8 cellular contexts compared by ENCODE assay signal in genomic region chr18:80147418-80148315, GRCh38. TPM values are rescaled to one million over a fixed set of nuclear protein-coding genes. Genes with fewer than 3 reads are reported as not detected.
DNase-seq lines count a peak whose midpoint lies in the region; ATAC-seq and TF ChIP-seq lines count a peak whose summit lies in the region.

No MANE protein-coding gene starts in this region.

- POLR2A ChIA-PET in CD8-positive, alpha-beta T cell (lab: Charles Lee), result interaction anchor here (1.5 kb wide), 1 partner anchor 44 kb away, joined by 3 read pairs; no protein-coding TSS in a partner anchor

- H3K9me3 Mint-ChIP-seq in CD8-positive, alpha-beta T cell, result no peaks in the 10 kb centered on the region

- no peak for TF ChIP-seq POLR2A in ovary (IDR thresholded peaks at IDR 0.05)

- no peaks in the 10 kb centered on the region for H3K27me3 ChIP-seq in CD8-positive, alpha-beta T cell (ENCODE audit: insufficient read depth, low read length)
- H3K27me3 ChIP-seq in ovary, result no peaks in the 10 kb centered on the region
- H3K27me3 ChIP-seq in thoracic aorta (replicated peaks; ENCODE audit: insufficient read depth), result no peaks in the 10 kb centered on the region

- TF ChIP-seq CTCF in CD8-positive, alpha-beta T cell (IDR thresholded peaks at IDR 0.05), result no peak
- TF ChIP-seq CTCF in ovary (IDR thresholded peaks at IDR 0.05), result no peak
- no peak for TF ChIP-seq CTCF in thoracic aorta (IDR thresholded peaks at IDR 0.05)

- peak overlapping the region; percentile 83 for H3K4me3 Mint-ChIP-seq in CD8-positive, alpha-beta T cell

- intact Hi-C loops in CD8-positive, alpha-beta T cell (cut with DNase I, micrococcal nuclease), result loop anchor here (2.0 to 10.0 kb wide), 5 partner anchors 35 to 193 kb away; partner anchors contain the start of genes ADNP2 (in 1 of the 2), RBFA (in 1 of the 2) and SLC66A2 (in 1 of the 2)
- intact Hi-C loops in ovary (cut with DNase I), result loop anchor here in 1 of 4 donors (5.0 kb wide), 1 partner anchor 115 kb away; the partner anchor contains the start of gene RBFA

- DNase-seq in CD8-positive, alpha-beta T cell, result peak; percentile 52 to 84 (median 75)
- DNase-seq in HT1080 (ENCODE audit: low read depth) (peak; percentile 68), SHP77 treated with DMSO at 0.1 percent for 48 hours (lab: John Stamatoyannopoulos, UW) (peak; percentile 92), globus pallidus (ENCODE audit: low spot score) (peak; percentile 88), ovary (peak; percentile 81 to 93 (median 90)), thoracic aorta (ENCODE audit: low spot score) (peak; percentile 51)
- DNase-seq in activated naive CD4-positive, alpha-beta T cell treated with anti-CD3 and anti-CD28 coated beads, Interleukin-2, amount 50 U/mL, for 16 hours, result peak; percentile 84

- H3K4me1 Mint-ChIP-seq in CD8-positive, alpha-beta T cell (ENCODE audit: low read depth), result peaks cover 21% of the 10 kb centered on the region

- H3K4me1 ChIP-seq in CD8-positive, alpha-beta T cell (ENCODE audit: insufficient read depth, low read length), result peaks cover 11% of the 10 kb centered on the region
- H3K4me1 ChIP-seq in ovary (ENCODE audit: insufficient read depth) (peaks cover 2% of the 10 kb centered on the region), thoracic aorta (ENCODE audit: control insufficient read depth in 1 of 2, low read depth in 2 of 2) (peaks cover 0 to 15% of the 10 kb centered on the region in 2 donors)

- ATAC-seq in CD8-positive, alpha-beta T cell, result peak; percentile 88
- ATAC-seq in GM19467 (IDR thresholded peaks at IDR 0.05; ENCODE audit: unreplicated experiment) (peak; percentile 66), thoracic aorta (ENCODE audit: insufficient number of reproducible peaks, low FRiP score, low read depth) (peak; percentile 87)

- no peaks in the 10 kb centered on the region for H3K9me3 ChIP-seq in CD8-positive, alpha-beta T cell (ENCODE audit: low read length)
- H3K9me3 ChIP-seq in ovary (no peaks in the 10 kb centered on the region), thoracic aorta (no peaks in the 10 kb centered on the region)

- peak overlapping the region; percentile 61 for H3K4me3 ChIP-seq in CD8-positive, alpha-beta T cell (ENCODE audit: low read depth, low read length)
- H3K4me3 ChIP-seq in ovary, result peak overlapping the region; percentile 54
- peak overlapping the region; percentile 79 for H3K4me3 ChIP-seq in thoracic aorta

- no peaks in the 10 kb centered on the region for H3K36me3 ChIP-seq in CD8-positive, alpha-beta T cell (ENCODE audit: insufficient read depth, low read length)
- no peaks in the 10 kb centered on the region for H3K36me3 ChIP-seq in ovary
- H3K36me3 ChIP-seq in thoracic aorta, result no peaks in the 10 kb centered on the region

- CTCF ChIA-PET in CD8-positive, alpha-beta T cell (lab: Charles Lee), result interaction anchor here (4.4 kb wide), 1 partner anchor 10 kb away, joined by 24 read pairs; no protein-coding TSS in a partner anchor

- H3K27ac Mint-ChIP-seq in CD8-positive, alpha-beta T cell, result no peak overlapping the region

- peak overlapping the region; percentile 31 for H3K27ac ChIP-seq in CD8-positive, alpha-beta T cell (ENCODE audit: low read depth, low read length)
- H3K27ac ChIP-seq in ovary (peak overlapping the region in 1 of 2 donors; percentile 68), thoracic aorta (no peak overlapping the region)

- peaks cover 7% of the 10 kb centered on the region for H3K27me3 Mint-ChIP-seq in CD8-positive, alpha-beta T cell (ENCODE audit: low read depth)

- peaks cover 2% of the 10 kb centered on the region for H3K36me3 Mint-ChIP-seq in CD8-positive, alpha-beta T cell

- TF ChIP-seq EP300 in ovary (IDR thresholded peaks at IDR 0.05), result no peak

- 25 to 44% (median 28%) methylated on average over 52 of the region's 52 CpGs for WGBS in ovary, 3 donors

RNA-seq across cellular contexts. Expression of gene ADNP2, which starts 38.6 kb away (rescaled TPM):
- 100 to 1,000 TPM in 1 of 2 experiments, 10 to 100 TPM in 1; 96.7 to 100 TPM for total RNA-seq in CD8-positive, alpha-beta T cell
- 23.0 and 23.7 TPM in 2 replicates for total RNA-seq in HT1080 (2014; rRNA removed; shearing (Covaris generic))
- 19.3 and 23.2 TPM in 2 replicates for polyA plus RNA-seq in HT1080 (2015; cell fraction: cytosol; rRNA removed)
- polyA plus RNA-seq in HT1080 (2015; cell fraction: nucleus; rRNA removed), result 23.4 and 24.2 TPM in 2 replicates
- total RNA-seq in ovary, result 10 to 100 TPM; 11.5 to 24.6 (median 17.0) TPM
- polyA plus RNA-seq in ovary, result 10 to 100 TPM in 1 of 2 donors, 1 to 10 TPM in 1; 6.7 to 16.7 TPM
- 10 to 100 TPM; 15.6 to 21.6 TPM for total RNA-seq in thoracic aorta
